Comparison of ENCODE assay signal across 1 cellular context in genomic region chr4:139619644-139620043, GRCh38.
TF ChIP-seq lines count a peak whose summit lies in the region.

No MANE protein-coding gene starts in this region.

TF ChIP-seq in H1, 55 proteins besides CTCF, POLR2A, EP300 and RAD21:
- TF ChIP-seq CBX5 (IDR thresholded peaks at IDR 0.05; ENCODE audit: low read depth, low read length) (no peak), SRF (IDR thresholded peaks at IDR 0.05; ENCODE audit: low read depth, low read length) (no peak), FOSL1 (IDR thresholded peaks at IDR 0.05; ENCODE audit: insufficient read depth, low read depth, low read length) (no peak), ASH2L (IDR thresholded peaks at IDR 0.05; ENCODE audit: low read length) (no peak), SIX5 (IDR thresholded peaks at IDR 0.05; ENCODE audit: low read depth, low read length) (no peak), GTF2F1 (IDR thresholded peaks at IDR 0.05; ENCODE audit: borderline replicate concordance, low read depth, low read length) (no peak), CHD2 (IDR thresholded peaks at IDR 0.05; ENCODE audit: low read length) (no peak), ATF3 (IDR thresholded peaks at IDR 0.05; ENCODE audit: insufficient read depth, low read depth, low read length) (no peak), YY1 (IDR thresholded peaks at IDR 0.05; ENCODE audit: low read depth, low read length) (no peak), KDM5A (IDR thresholded peaks at IDR 0.05; ENCODE audit: low read length) (no peak), E2F6 (IDR thresholded peaks at IDR 0.05) (no peak), EZH2 (IDR thresholded peaks at IDR 0.05; ENCODE audit: low read depth, low read length, severe bottlenecking) (no peak)
TF ChIP-seq in H1: peak in this region for 0.
